Comparison of ENCODE assay signal across 8 cellular contexts in genomic region chr5:16616536-16617271, GRCh38. TPM values are rescaled to one million over a fixed set of nuclear protein-coding genes. Genes with fewer than 3 reads are reported as not detected.
A peak's percentile ranks its signal among the peaks of the same experiment; 100 is the strongest.
DNase-seq lines count a peak whose midpoint lies in the region; ATAC-seq and TF ChIP-seq lines count a peak whose summit lies in the region.

RETREG1 (minus strand) TSS chr5:16616997; CDS start chr5:16616971, 26 bp downstream.

- peak within 1 kb of the TSS; percentile 95 for H3K4me2 ChIP-seq in PC-3 (ENCODE audit: low read length)

- peak; percentile 43 for TF ChIP-seq POLR2A in GM18526 (IDR thresholded peaks at IDR 0.05; ENCODE audit: extremely low read depth, insufficient read length)

- peak within 1 kb of the TSS; percentile 3; the same call in 1 of the 2 replicates for H3K9ac ChIP-seq in PC-3 (ENCODE audit: low read length)

- no peaks in the 10 kb centered on the region for H3F3A ChIP-seq in PC-3 (ENCODE audit: low read length, unreplicated experiment)

- H3K27me3 ChIP-seq in PC-3 (ENCODE audit: low read length) = peaks cover 42% of the 10 kb centered on the region

- POLR2A ChIA-PET in PC-3 (lab: Charles Lee; ENCODE audit: unreplicated experiment) = no interaction called here

- no peaks in the 10 kb centered on the region for H3K79me2 ChIP-seq in PC-3 (ENCODE audit: low read length)

- BruUV-seq in PC-3 (replicated peaks; lab: Mats Ljungman, UMichigan) = no TSS peak

- H3K4me3 ChIP-seq in PC-3 (ENCODE audit: low read length) = peak within 1 kb of the TSS; percentile 75

- no peaks in the 10 kb centered on the region for H3K36me3 ChIP-seq in PC-3 (ENCODE audit: low read depth, low read length)

- peak; percentile 31; the same call in 1 of the 2 replicates for TF ChIP-seq CTCF in PC-3 (conservative IDR thresholded peaks at IDR 0.05; ENCODE audit: low read depth, low read length)
- TF ChIP-seq CTCF in omental fat pad (IDR thresholded peaks at IDR 0.05) = no peak

- CTCF ChIA-PET in PC-3 (lab: Charles Lee) = no interaction called here

- peak within 1 kb of the TSS; percentile 88 for H2AFZ ChIP-seq in PC-3 (ENCODE audit: low read length)

- intact Hi-C loops in PC-3 (cut with micrococcal nuclease) = no loop called here

- no peak within 1 kb of the TSS for H3K27ac ChIP-seq in PC-3 (ENCODE audit: low read length)
- H3K27ac ChIP-seq in temporal lobe (ENCODE audit: low read depth, low read length) = peak within 1 kb of the TSS; percentile 88

- no peaks in the 10 kb centered on the region for H3K9me2 ChIP-seq in PC-3 (replicated peaks; ENCODE audit: low read length)

- H3K9me3 ChIP-seq in PC-3 (ENCODE audit: low read length) = no peaks in the 10 kb centered on the region

- H4K20me1 ChIP-seq in PC-3 (ENCODE audit: low read length) = no peaks in the 10 kb centered on the region

- H3K4me1 ChIP-seq in PC-3 (ENCODE audit: insufficient read depth, low read length) = peaks cover 13% of the 10 kb centered on the region; the same call in 1 of the 2 replicates

- ATAC-seq in HG03103 (IDR thresholded peaks at IDR 0.05; ENCODE audit: low read depth, unreplicated experiment) (peak; percentile 63), PC-3 (peak; percentile 76), omental fat pad (ENCODE audit: low FRiP score) (peak; percentile 80)

- DNase-seq in A172 (ENCODE audit: low spot score) = no peak
- peak; percentile 61 for DNase-seq in PC-3
- peak; percentile 94 for DNase-seq in activated effector memory CD4-positive, alpha-beta T cell treated with anti-CD3 and anti-CD28 coated beads, Interleukin-2, amount 50 U/mL, for 16 hours
- DNase-seq in germinal center (ENCODE audit: low spot score) = peak; percentile 64
- peak; percentile 27 for DNase-seq in omental fat pad (ENCODE audit: low spot score)

RNA-seq across cellular contexts. Expression of gene RETREG1, which starts in this region (rescaled TPM):
- total RNA-seq in A172 (2014; rRNA removed; shearing (Covaris generic)) = 20.7 and 25.4 TPM in 2 replicates
- total RNA-seq in PC-3 (2014; rRNA removed) (1.7 and 8.5 TPM in 2 replicates), omental fat pad (10 to 100 TPM; 22.5 to 73.3 (median 43.6) TPM), temporal lobe (56.5 TPM)
